In genomic region chr4:38495481-38495880, GRCh38 we compare ENCODE assay signal across 21 cellular contexts.
DNase-seq lines count a peak whose midpoint lies in the region; ATAC-seq, FAIRE-seq and TF ChIP-seq lines count a peak whose summit lies in the region.
"Had no signal": no experiment of that assay in that cellular context is flagged by ENCODE, and none has a peak within 500 bp of the region (broad histone marks: within the 10 kb centered on the region; RNA-seq: fewer than 3 reads in every experiment).

No MANE protein-coding gene starts in this region.

- no peaks in the 10 kb centered on the region for H4K20me1 ChIP-seq in H1 (replicated peaks in 1 of 2; ENCODE audit: control insufficient read depth in 1 of 2, insufficient read depth in 2 of 2, low read length in 2 of 2)
- H4K20me1 ChIP-seq: BLaER1 treated with 17β-estradiol and CSF1 and Interleukin-3, amounts not matched to agents 10 nM and 100 nM had no signal

- TF ChIP-seq CTCF in H1 (IDR thresholded peaks at IDR 0.05; ENCODE audit: control extremely low read depth in 1 of 3, insufficient read depth in 1 of 3, low read depth in 1 of 3, low read length in 3 of 3) (no peak), colonic mucosa (IDR thresholded peaks at IDR 0.05) (no peak)

- H3K4me2 ChIP-seq in H1 (ENCODE audit: insufficient read depth in 1 of 2, low read depth in 2 of 2, low read length in 2 of 2): 0 out of 4 replicates have a peak overlapping the region, but pooled peaks of 1 of the 2 experiments have one; percentile 21
- no peak overlapping the region for H3K4me2 ChIP-seq in mesenchymal stem cell (ENCODE audit: low read length, poor library complexity, severe bottlenecking)
- H3K4me2 ChIP-seq: BLaER1 treated with 17β-estradiol and CSF1 and Interleukin-3, amounts not matched to agents 10 nM and 100 nM had no signal

- no peak overlapping the region for H3K18ac ChIP-seq in H1 (ENCODE audit: extremely low read depth, low read length)
- H3K18ac ChIP-seq in mesenchymal stem cell (ENCODE audit: low read depth in 1 of 2, low read length in 2 of 2): no peak overlapping the region

- H3K79me2 ChIP-seq in H1 (ENCODE audit: control insufficient read depth in 1 of 2, insufficient read depth in 2 of 2, low read length in 2 of 2): no peaks in the 10 kb centered on the region

- H3K56ac ChIP-seq in H1 (replicated peaks; ENCODE audit: insufficient read length, low read depth, low read length): no peak overlapping the region

- CTCF ChIA-PET in H1 (lab: Charles Lee; ENCODE audit: partially characterized antibody): interaction anchor here (0.9 to 1.0 kb wide), 2 partner anchors 9 to 180 kb away, joined by 3 read pairs; no protein-coding TSS in a partner anchor

- H3K23me2 ChIP-seq in H1 (ENCODE audit: low read depth, low read length): no peaks in the 10 kb centered on the region; the same call in 1 of the 2 replicates

- no peak for TF ChIP-seq RAD21 in H1 (IDR thresholded peaks at IDR 0.05 in 1 of 2, conservative IDR thresholded peaks at IDR 0.05 in 1 of 2; ENCODE audit: low read depth in 2 of 2, low read length in 2 of 2)

- H3K9me3 ChIP-seq in H1 (ENCODE audit: insufficient read depth in 2 of 2, low read depth in 1 of 2, low read length in 1 of 2) (no peaks in the 10 kb centered on the region), mesenchymal stem cell (ENCODE audit: control insufficient read depth, low read length) (no peaks in the 10 kb centered on the region), colonic mucosa (no peaks in the 10 kb centered on the region)
- H3K9me3 ChIP-seq: BLaER1 treated with 17β-estradiol and CSF1 and Interleukin-3, amounts not matched to agents 10 nM and 100 nM; Peyer's patch; SJCRH30 had no signal

- H3K27ac ChIP-seq in H1 (ENCODE audit: low read depth, low read length): no peak overlapping the region
- H3K27ac ChIP-seq in mesenchymal stem cell (ENCODE audit: low read length, poor library complexity, severe bottlenecking): no peak overlapping the region
- no peak overlapping the region for H3K27ac ChIP-seq in colonic mucosa
- H3K27ac ChIP-seq: BLaER1 treated with 17β-estradiol and CSF1 and Interleukin-3, amounts not matched to agents 10 nM and 100 nM; Peyer's patch; SJCRH30 had no signal

- H2BK12ac ChIP-seq in H1 (ENCODE audit: low read depth, low read length) (no peak overlapping the region), mesenchymal stem cell (ENCODE audit: low read length in 2 of 2) (no peak overlapping the region)

- intact Hi-C loops in colonic mucosa (cut with DNase I): no loop called here

- no peak overlapping the region for H3K4me3 ChIP-seq in H1 (ENCODE audit: extremely low read depth in 1 of 4, insufficient read depth in 2 of 4, low read depth in 3 of 4, low read length in 4 of 4)
- no peak overlapping the region for H3K4me3 ChIP-seq in mesenchymal stem cell (ENCODE audit: insufficient read depth in 1 of 2, low read depth in 1 of 2, low read length in 2 of 2)
- H3K4me3 ChIP-seq in colonic mucosa: no peak overlapping the region
- H3K4me3 ChIP-seq: BLaER1 treated with 17β-estradiol and CSF1 and Interleukin-3, amounts not matched to agents 10 nM and 100 nM; Peyer's patch; SJCRH30 had no signal

- no peak overlapping the region for H4K8ac ChIP-seq in H1 (ENCODE audit: extremely low read depth, insufficient read depth, low read length)
- H4K8ac ChIP-seq in mesenchymal stem cell (ENCODE audit: low read length): no peak overlapping the region

- no peak for TF ChIP-seq EP300 in H1 (IDR thresholded peaks at IDR 0.05; ENCODE audit: borderline replicate concordance in 1 of 2, low read depth in 2 of 2, low read length in 2 of 2)

- H3K23ac ChIP-seq in H1 (ENCODE audit: insufficient read length) (no peak overlapping the region), mesenchymal stem cell (ENCODE audit: low read length in 2 of 2) (no peak overlapping the region)

- H4K91ac ChIP-seq in H1 (replicated peaks; ENCODE audit: insufficient read length, low read length): peak overlapping the region; percentile 0
- H4K91ac ChIP-seq in mesenchymal stem cell (ENCODE audit: low read length): no peak overlapping the region

- H2BK120ac ChIP-seq in H1 (replicated peaks; ENCODE audit: low read depth, low read length) (no peak overlapping the region), mesenchymal stem cell (ENCODE audit: low read depth, low read length) (peak overlapping the region; percentile 77)

- TF ChIP-seq POLR2A in H1 (IDR thresholded peaks at IDR 0.05; ENCODE audit: control extremely low read depth in 1 of 2, low read depth in 2 of 2, low read length in 2 of 2): no peak

- H3K9ac ChIP-seq in H1 (replicated peaks in 1 of 4; ENCODE audit: extremely low read depth in 1 of 4, low read depth in 3 of 4, low read length in 3 of 4) (peak overlapping the region in 1 of 4 experiments; percentile 14; a peak in 1 of 7 replicates), mesenchymal stem cell (ENCODE audit: low read length) (no peak overlapping the region), colonic mucosa (ENCODE audit: low read depth in 2 of 2, low read length in 2 of 2) (no peak overlapping the region)
- H3K9ac ChIP-seq: BLaER1 treated with 17β-estradiol and CSF1 and Interleukin-3, amounts not matched to agents 10 nM and 100 nM had no signal

- H3K36me3 ChIP-seq in H1 (ENCODE audit: control insufficient read depth in 2 of 4, insufficient read depth in 4 of 4, low read length in 3 of 4): no peaks in the 10 kb centered on the region
- no peaks in the 10 kb centered on the region for H3K36me3 ChIP-seq in mesenchymal stem cell (ENCODE audit: control insufficient read depth in 1 of 2, insufficient read depth in 2 of 2, low read depth in 1 of 2, low read length in 2 of 2)
- no peaks in the 10 kb centered on the region for H3K36me3 ChIP-seq in colonic mucosa
- H3K36me3 ChIP-seq: BLaER1 treated with 17β-estradiol and CSF1 and Interleukin-3, amounts not matched to agents 10 nM and 100 nM; Peyer's patch; SJCRH30 had no signal

- no peaks in the 10 kb centered on the region for H3K79me1 ChIP-seq in H1 (ENCODE audit: low read depth, low read length)
- H3K79me1 ChIP-seq in mesenchymal stem cell (replicated peaks; ENCODE audit: low read length, poor library complexity, severe bottlenecking): no peaks in the 10 kb centered on the region

- DNase-seq in ELF-1 (ENCODE audit: low read depth, low spot score) (peak; percentile 86), NCI-H226 (peak; percentile 39), H1 (ENCODE audit: low read depth in 1 of 2, low spot score in 2 of 2) (no peak), mesenchymal stem cell (no peak), colonic mucosa (no peak), amygdala (lab: John Stamatoyannopoulos, UW) (no peak)
- DNase-seq: 8988T; CD4-positive, alpha-beta memory T cell; DND-41; KG1; NCI-H1092; NCI-H1436; NCI-H187 treated with DMSO at 0.1 percent for 48 hours; NCI-H2227 treated with DMSO at 0.1 percent for 48 hours; NCI-H524; NCI-H82; Peyer's patch; SJCRH30 had no signal

- peak; percentile 55 for FAIRE-seq in H1 (lab: Jason Lieb, UNC)

- ATAC-seq in GM19452 (IDR thresholded peaks at IDR 0.05; ENCODE audit: unreplicated experiment) (no peak), GM21737 (IDR thresholded peaks at IDR 0.05; ENCODE audit: unreplicated experiment) (no peak)

- peak overlapping the region; percentile 18 for H2AFZ ChIP-seq in H1 (ENCODE audit: low read length)
- H2AFZ ChIP-seq in mesenchymal stem cell (ENCODE audit: low read depth, low read length): no peak overlapping the region

- H3K4ac ChIP-seq in H1 (replicated peaks; ENCODE audit: insufficient read length, low read depth, low read length) (no peak overlapping the region), mesenchymal stem cell (ENCODE audit: low read depth in 1 of 2, low read length in 2 of 2) (no peak overlapping the region)

- no peaks in the 10 kb centered on the region for H3K27me3 ChIP-seq in H1 (replicated peaks in 1 of 4; ENCODE audit: control insufficient read depth in 3 of 4, extremely low read depth in 1 of 4, insufficient read depth in 3 of 4, low read length in 3 of 4)
- no peaks in the 10 kb centered on the region for H3K27me3 ChIP-seq in mesenchymal stem cell (ENCODE audit: control insufficient read depth in 1 of 2, insufficient read depth in 1 of 2, low read length in 2 of 2)
- no peaks in the 10 kb centered on the region for H3K27me3 ChIP-seq in colonic mucosa
- H3K27me3 ChIP-seq: BLaER1 treated with 17β-estradiol and CSF1 and Interleukin-3, amounts not matched to agents 10 nM and 100 nM; Peyer's patch; SJCRH30 had no signal

- H2BK15ac ChIP-seq in H1 (ENCODE audit: low read length) (no peak overlapping the region), mesenchymal stem cell (ENCODE audit: low read depth, poor library complexity, severe bottlenecking) (no peak overlapping the region)

- peaks cover 0 to 5% (median 3%) of the 10 kb centered on the region in 4 experiments; a peak in 4 of 7 replicates for H3K4me1 ChIP-seq in H1 (replicated peaks in 1 of 4; ENCODE audit: control insufficient read depth in 3 of 4, insufficient read depth in 4 of 4, low read length in 3 of 4)
- H3K4me1 ChIP-seq in mesenchymal stem cell (ENCODE audit: control insufficient read depth, insufficient read depth, low read depth, low read length): no peaks in the 10 kb centered on the region
- no peaks in the 10 kb centered on the region for H3K4me1 ChIP-seq in colonic mucosa
- H3K4me1 ChIP-seq: BLaER1 treated with 17β-estradiol and CSF1 and Interleukin-3, amounts not matched to agents 10 nM and 100 nM; SJCRH30 had no signal

- 49% methylated on average over 3 of the region's 3 CpGs; no CpG with 5 or more reads in 1 of the 2 experiments for WGBS in H1 (ENCODE audit: extremely low coverage in 1 of 2, insufficient coverage in 1 of 2, insufficient read length in 1 of 2, insufficient replicate concordance in 2 of 2, low coverage in 1 of 2, low lambda C conversion rate in 2 of 2, missing lambda C conversion rate in 1 of 2), 2 experiments
- 73% methylated on average over 2 of the region's 3 CpGs for WGBS in mesenchymal stem cell

- no peak overlapping the region for H2BK20ac ChIP-seq in H1 (ENCODE audit: low read length)

- H2BK5ac ChIP-seq in H1 (ENCODE audit: low read depth, low read length): no peak overlapping the region; the same call in 1 of the 2 replicates
- no peak overlapping the region for H2BK5ac ChIP-seq in mesenchymal stem cell (ENCODE audit: low read depth, low read length, poor library complexity, severe bottlenecking)

- no peak overlapping the region for H4K5ac ChIP-seq in H1 (ENCODE audit: insufficient read length, low read depth, low read length)

- H3K14ac ChIP-seq in H1 (ENCODE audit: insufficient read length): no peak overlapping the region
- H3K14ac ChIP-seq in mesenchymal stem cell (ENCODE audit: low read length in 2 of 2): no peak overlapping the region

- H2AK5ac ChIP-seq in H1 (ENCODE audit: low read depth, low read length) (no peak overlapping the region), mesenchymal stem cell (ENCODE audit: low read length, severe bottlenecking) (no peak overlapping the region)

- POLR2A ChIA-PET in H1 (lab: Charles Lee; ENCODE audit: partially characterized antibody): no interaction called here

TF ChIP-seq in H1, 55 proteins besides CTCF, POLR2A, EP300 and RAD21 (continues in another document):
- no peak for TF ChIP-seq POLR2AphosphoS5 (IDR thresholded peaks at IDR 0.05; ENCODE audit: low read depth, low read length)
- TF ChIP-seq RNF2 (IDR thresholded peaks at IDR 0.05; ENCODE audit: borderline replicate concordance, low read depth, low read length, missing control alignments, poor library complexity, severe bottlenecking): no peak
- TF ChIP-seq GABPA (IDR thresholded peaks at IDR 0.05; ENCODE audit: borderline replicate concordance, insufficient read depth, low read length): no peak

Comparison
In these comparisons a context has a peak if more than half of its experiments do, and no peak if none do; other contexts are left out.
1. DNase-seq: peak in ELF-1 (single experiment) and NCI-H226 (single experiment); none in H1 (0 of 2), mesenchymal stem cell (single experiment), colonic mucosa (single experiment) and amygdala (0 of 56).